8 cellular contexts compared by ENCODE assay signal in the genomic region with DNA sequence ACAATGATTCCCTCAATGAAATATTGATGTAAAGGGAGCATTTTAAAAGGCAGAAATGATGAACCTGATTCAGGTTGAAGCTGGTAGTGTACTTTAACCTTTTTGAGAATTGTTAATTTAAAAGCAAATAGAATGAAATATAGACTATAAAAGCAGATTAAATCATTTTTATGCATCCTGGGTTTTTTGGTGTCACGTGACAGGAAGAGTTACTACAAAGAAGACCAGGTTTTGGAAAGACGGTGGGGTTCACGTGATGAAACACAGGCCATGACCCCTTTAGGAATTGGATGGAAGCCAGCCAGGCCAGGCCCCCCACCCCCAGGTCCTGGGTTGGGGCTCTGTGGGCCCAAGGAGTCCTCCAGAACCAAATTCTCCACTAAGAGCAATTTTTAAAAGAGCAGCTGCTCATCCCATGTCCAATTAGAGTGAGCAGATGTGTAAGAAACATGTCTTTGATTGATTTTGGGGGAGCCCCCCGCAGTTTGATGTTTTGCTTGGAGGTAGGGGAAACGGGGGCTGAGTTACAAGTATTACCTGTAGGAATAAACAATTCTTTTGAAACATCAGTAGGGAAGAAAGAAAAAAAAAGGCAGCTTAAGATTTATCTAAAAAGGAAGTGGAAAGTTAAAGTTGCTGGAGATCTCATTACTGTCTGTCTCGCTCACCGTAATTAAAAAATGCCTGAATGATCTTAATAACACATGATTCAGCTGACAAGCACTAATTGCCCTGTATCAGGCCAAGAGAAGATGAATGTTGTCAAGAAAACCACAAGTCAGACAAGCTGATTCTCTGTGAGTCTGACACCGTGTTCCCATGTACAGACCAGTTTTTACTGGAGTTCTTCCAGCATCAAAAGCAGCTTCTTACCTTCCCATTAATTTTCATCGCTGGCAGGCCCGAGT.
A peak's percentile ranks its signal among the peaks of the same experiment; 100 is the strongest.
DNase-seq lines count a peak whose midpoint lies in the region; ATAC-seq, FAIRE-seq and TF ChIP-seq lines count a peak whose summit lies in the region.

No MANE protein-coding gene starts in this region.

- H3K27ac ChIP-seq in SU-DHL-6 (ENCODE audit: low read depth, low read length) (peak overlapping the region; percentile 97), small intestine (ENCODE audit: low read depth in 1 of 2, low read length in 1 of 2) (no peak overlapping the region)

- ATAC-seq in HG02642 (IDR thresholded peaks at IDR 0.05; ENCODE audit: poor library complexity, unreplicated experiment), result no peak
- ATAC-seq in GM19351 (IDR thresholded peaks at IDR 0.05; ENCODE audit: unreplicated experiment), result no peak

- H2AFZ ChIP-seq in SU-DHL-6 (ENCODE audit: low read depth, low read length, severe bottlenecking), result no peak overlapping the region

- TF ChIP-seq CTCF in SU-DHL-6 (IDR thresholded peaks at IDR 0.05; ENCODE audit: insufficient read depth, low read length, poor library complexity, severe bottlenecking) (no peak), fibroblast of villous mesenchyme (IDR thresholded peaks at IDR 0.05; ENCODE audit: insufficient read depth, low read depth, low read length) (no peak)

- H3K9me3 ChIP-seq in SU-DHL-6 (ENCODE audit: insufficient read depth, low read length) (no peaks in the 10 kb centered on the region), small intestine (ENCODE audit: control insufficient read depth, low read depth) (no peaks in the 10 kb centered on the region)

- H3K4me3 ChIP-seq in SU-DHL-6 (ENCODE audit: insufficient read depth, low read length, poor library complexity, severe bottlenecking) (no peak overlapping the region), fibroblast of villous mesenchyme (ENCODE audit: low read depth, low read length) (no peak overlapping the region), small intestine (ENCODE audit: low read depth in 1 of 2, low read length in 2 of 2) (no peak overlapping the region)

- H4K20me1 ChIP-seq in SU-DHL-6 (ENCODE audit: low read depth, low read length), result no peaks in the 10 kb centered on the region; the same call in 1 of the 2 replicates

- 34 to 53% (median 41%) methylated on average over 10 of the region's 10 CpGs for WGBS in small intestine, 3 donors

- no peaks in the 10 kb centered on the region for H3K36me3 ChIP-seq in SU-DHL-6 (ENCODE audit: low read length)
- no peaks in the 10 kb centered on the region for H3K36me3 ChIP-seq in small intestine (ENCODE audit: control insufficient read depth in 2 of 2, insufficient read depth in 2 of 2, low read length in 2 of 2)

- H3K27me3 ChIP-seq in SU-DHL-6 (ENCODE audit: low read length) (no peaks in the 10 kb centered on the region), small intestine (ENCODE audit: control insufficient read depth in 2 of 2, insufficient read depth in 2 of 2, low read length in 2 of 2) (no peaks in the 10 kb centered on the region)

- peaks cover 10 to 14% of the 10 kb centered on the region in 2 donors for H3K4me1 ChIP-seq in small intestine (ENCODE audit: control insufficient read depth in 2 of 2, insufficient read depth in 1 of 2, low read depth in 1 of 2, low read length in 1 of 2)

- FAIRE-seq in small intestine (lab: Jason Lieb, UNC), result no peak

- peaks cover 66% of the 10 kb centered on the region for H3F3A ChIP-seq in SU-DHL-6 (ENCODE audit: insufficient read depth)

- peaks cover 100% of the 10 kb centered on the region for H3K79me2 ChIP-seq in SU-DHL-6 (ENCODE audit: insufficient read depth, low read length)

- H3K9ac ChIP-seq in SU-DHL-6 (ENCODE audit: low read length), result peak overlapping the region; percentile 32

- peak overlapping the region; percentile 90 for H3K4me2 ChIP-seq in SU-DHL-6 (ENCODE audit: low read depth, low read length, poor library complexity, severe bottlenecking)

- DNase-seq in NCI-H2171 treated with DMSO at 0.1 percent for 48 hours (lab: John Stamatoyannopoulos, UW) (peak; percentile 50), NCI-H2171 (lab: John Stamatoyannopoulos, UW) (no peak), fibroblast of villous mesenchyme (ENCODE audit: low read depth) (peak; percentile 79), small intestine (peak; percentile 47), Ammon's horn (ENCODE audit: low spot score) (no peak)

- H3K9me2 ChIP-seq in SU-DHL-6 (replicated peaks; ENCODE audit: insufficient read depth, low read length), result no peaks in the 10 kb centered on the region

Comparison
In these comparisons a context has a peak if more than half of its experiments do, and no peak if none do; other contexts are left out.
1. DNase-seq: peak in NCI-H2171 treated with DMSO at 0.1 percent for 48 hours (single experiment), fibroblast of villous mesenchyme (single experiment) and small intestine (single experiment); none in NCI-H2171 (single experiment) and Ammon's horn (single experiment).